ENCODE assay signal across 32 cellular contexts in genomic region chr17:51087072-51087757, GRCh38. TPM values are rescaled to one million over a fixed set of nuclear protein-coding genes. Genes with fewer than 3 reads are reported as not detected.
DNase-seq lines count a peak whose midpoint lies in the region; ATAC-seq and TF ChIP-seq lines count a peak whose summit lies in the region.
"Had no signal": no experiment of that assay in that cellular context is flagged by ENCODE, and none has a peak within 500 bp of the region (broad histone marks: within the 10 kb centered on the region; RNA-seq: fewer than 3 reads in every experiment).

No MANE protein-coding gene starts in this region.

- DNase-seq in CD14-positive monocyte (ENCODE audit: low spot score) (no peak), HFFc6 (no peak), adipocyte (ENCODE audit: low read depth) (peak; percentile 7), iris pigment epithelial cell (ENCODE audit: low read depth) (peak; percentile 31), middle frontal gyrus (ENCODE audit: extremely low spot score, low spot score) (no peak), DMS53 (lab: John Stamatoyannopoulos, UW) (no peak), T-cell (no peak), dermis blood vessel endothelial cell (no peak)
- DNase-seq: ACHN; activated CD4-positive, alpha-beta T cell treated with anti-CD3 and anti-CD28 coated beads, Interleukin-2, amount 10 ng/mL, durations not matched to agents 7 days and 5 days; activated CD8-positive, alpha-beta memory T cell treated with anti-CD3 and anti-CD28 coated beads, Interleukin-2, amount 10 ng/mL, durations not matched to agents 7 days and 5 days; activated naive CD4-positive, alpha-beta T cell treated with anti-CD3 and anti-CD28 coated beads for 36 hours; amygdala; cortex of kidney; HCEC 1CT; islet precursor cell; left ventricle myocardium inferior; MM.1S; naive thymus-derived CD8-positive, alpha-beta T cell; NCI-H1436; NCI-H446; NCI-H82; SHP77; small intestine; stimulated activated CD4-positive, alpha-beta T cell treated with anti-CD3 and anti-CD28 coated beads, Interleukin-1b, Interleukin-23, amount 100 ng/mL, for 48 hours; stimulated activated CD8-positive, alpha-beta memory T cell treated with anti-CD3 and anti-CD28 coated beads, Interleukin-4, amount 100 ng/mL, for 48 hours; stomach; T1000; WERI-Rb-1 had no signal

- peaks cover 41% of the 10 kb centered on the region for H3K4me1 ChIP-seq in adipocyte (ENCODE audit: control insufficient read depth, insufficient read depth, low read length)

- no peaks in the 10 kb centered on the region for H3K9me3 Mint-ChIP-seq in CD14-positive monocyte
- no peaks in the 10 kb centered on the region for H3K9me3 Mint-ChIP-seq in HFFc6
- H3K9me3 Mint-ChIP-seq in T-cell, result no peaks in the 10 kb centered on the region
- H3K9me3 Mint-ChIP-seq: activated CD4-positive, alpha-beta T cell treated with anti-CD3 and anti-CD28 coated beads, Interleukin-2, amount 10 ng/mL, durations not matched to agents 7 days and 5 days; activated naive CD4-positive, alpha-beta T cell treated with anti-CD3 and anti-CD28 coated beads for 36 hours; mesothelial cell of epicardium; naive thymus-derived CD8-positive, alpha-beta T cell had no signal

- H3K27ac Mint-ChIP-seq in CD14-positive monocyte, result peak overlapping the region in 4 of 7 donors; percentile 20 to 70 (median 26)
- peak overlapping the region; percentile 70; the same call in 1 of the 2 replicates for H3K27ac Mint-ChIP-seq in HFFc6
- no peak overlapping the region for H3K27ac Mint-ChIP-seq in T-cell
- H3K27ac Mint-ChIP-seq: activated CD4-positive, alpha-beta T cell treated with anti-CD3 and anti-CD28 coated beads, Interleukin-2, amount 10 ng/mL, durations not matched to agents 7 days and 5 days; activated CD8-positive, alpha-beta memory T cell treated with anti-CD3 and anti-CD28 coated beads, Interleukin-2, amount 10 ng/mL, durations not matched to agents 7 days and 5 days; activated naive CD4-positive, alpha-beta T cell treated with anti-CD3 and anti-CD28 coated beads for 36 hours; mesothelial cell of epicardium; naive thymus-derived CD8-positive, alpha-beta T cell had no signal

- no peaks in the 10 kb centered on the region for H3K27me3 ChIP-seq in adipocyte (replicated peaks; ENCODE audit: control insufficient read depth, insufficient read depth, low read length)
- H3K27me3 ChIP-seq: stomach, tibial nerve had no signal

- H3K4me1 Mint-ChIP-seq in CD14-positive monocyte (peaks cover 30% of the 10 kb centered on the region), HFFc6 (ENCODE audit: low read depth) (peaks cover 51% of the 10 kb centered on the region), T-cell (peaks cover 16 to 36% (median 26%) of the 10 kb centered on the region in 3 donors)

- no peak for ATAC-seq in T-cell (replicated peaks in 1 of 4)
- ATAC-seq: activated CD8-positive, alpha-beta memory T cell treated with anti-CD3 and anti-CD28 coated beads, Interleukin-2, amount 10 ng/mL, durations not matched to agents 7 days and 5 days; K562; naive thymus-derived CD8-positive, alpha-beta T cell had no signal

- H3K36me3 ChIP-seq in adipocyte (ENCODE audit: control insufficient read depth, insufficient read depth, low read length, severe bottlenecking), result no peaks in the 10 kb centered on the region
- H3K36me3 ChIP-seq: left ventricle myocardium inferior, stomach, tibial nerve had no signal

- CTCF ChIA-PET in T-cell (lab: Charles Lee), result no interaction called here

- intact Hi-C loops in CD14-positive monocyte (cut with micrococcal nuclease), result loop anchor here (5.0 kb wide), 1 partner anchor 35 kb away; the partner anchor contains the start of gene SPAG9 (in 2 of the 2)

- no peaks in the 10 kb centered on the region for H3K9me3 ChIP-seq in adipocyte (ENCODE audit: control insufficient read depth, low read length)
- H3K9me3 ChIP-seq: left ventricle myocardium inferior, stomach, tibial nerve had no signal

- POLR2A ChIA-PET in T-cell (lab: Charles Lee), result interaction anchor here in 1 of 2 donors (0.6 kb wide), 1 partner anchor 89 kb away, joined by 7 read pairs; no protein-coding TSS in a partner anchor

- H3K36me3 Mint-ChIP-seq in CD14-positive monocyte (peaks cover 4 to 16% of the 10 kb centered on the region in 2 donors), HFFc6 (ENCODE audit: low read depth) (peaks cover 11% of the 10 kb centered on the region; the same call in 1 of the 2 replicates), T-cell (no peaks in the 10 kb centered on the region)
- H3K36me3 Mint-ChIP-seq: mesothelial cell of epicardium had no signal

- no peak overlapping the region for H3K4me3 ChIP-seq in adipocyte (ENCODE audit: low read length)
- H3K4me3 ChIP-seq: K562, left ventricle myocardium inferior, stomach, tibial nerve had no signal

- peaks cover 0 to 2% (median 0%) of the 10 kb centered on the region in 3 donors for H3K27me3 Mint-ChIP-seq in CD14-positive monocyte (ENCODE audit: low read depth in 3 of 3)
- no peaks in the 10 kb centered on the region; the same call in 1 of the 2 replicates for H3K27me3 Mint-ChIP-seq in HFFc6 (ENCODE audit: insufficient read depth)
- no peaks in the 10 kb centered on the region for H3K27me3 Mint-ChIP-seq in T-cell
- H3K27me3 Mint-ChIP-seq: activated CD4-positive, alpha-beta T cell treated with anti-CD3 and anti-CD28 coated beads, Interleukin-2, amount 10 ng/mL, durations not matched to agents 7 days and 5 days; activated CD8-positive, alpha-beta memory T cell treated with anti-CD3 and anti-CD28 coated beads, Interleukin-2, amount 10 ng/mL, durations not matched to agents 7 days and 5 days; naive thymus-derived CD8-positive, alpha-beta T cell had no signal

- H3K9ac ChIP-seq in adipocyte (ENCODE audit: low read length), result no peak overlapping the region

- H3K4me3 Mint-ChIP-seq in CD14-positive monocyte, result no peak overlapping the region
- no peak overlapping the region for H3K4me3 Mint-ChIP-seq in HFFc6
- no peak overlapping the region for H3K4me3 Mint-ChIP-seq in T-cell
- H3K4me3 Mint-ChIP-seq: activated CD4-positive, alpha-beta T cell treated with anti-CD3 and anti-CD28 coated beads, Interleukin-2, amount 10 ng/mL, durations not matched to agents 7 days and 5 days; activated CD8-positive, alpha-beta memory T cell treated with anti-CD3 and anti-CD28 coated beads, Interleukin-2, amount 10 ng/mL, durations not matched to agents 7 days and 5 days; activated naive CD4-positive, alpha-beta T cell treated with anti-CD3 and anti-CD28 coated beads for 36 hours; mesothelial cell of epicardium; naive thymus-derived CD8-positive, alpha-beta T cell had no signal

- no peak for TF ChIP-seq CTCF in CD14-positive monocyte (IDR thresholded peaks at IDR 0.05)
- TF ChIP-seq CTCF in HFFc6 (IDR thresholded peaks at IDR 0.05), result no peak

RNA-seq across cellular contexts. Expression of gene SPAG9, which starts 33.5 kb away (rescaled TPM):
- 1 to 10 TPM; 4.9 to 8.5 TPM for polyA plus RNA-seq in CD14-positive monocyte
- 10 to 100 TPM; 54.3 to 78.1 (median 61.3) TPM for total RNA-seq in HFFc6 (2021; fragmentation: NEBNext Ultra II Directional; extraction: Animal tissue kit (Norgen Biotek cat#: 25700))
- 10 to 100 TPM; 48.9 to 61.8 (median 51.9) TPM for total RNA-seq in T-cell
- total RNA-seq in dermis blood vessel endothelial cell, result 121 and 122 TPM in 2 replicates

Comparison
In these comparisons a context has a peak if more than half of its experiments do, and no peak if none do; other contexts are left out.
1. DNase-seq: peak in adipocyte (single experiment) and iris pigment epithelial cell (single experiment); none in CD14-positive monocyte (single experiment), HFFc6 (single experiment), middle frontal gyrus (single experiment), DMS53 (single experiment), T-cell (0 of 34) and dermis blood vessel endothelial cell (single experiment).
2. H3K27ac Mint-ChIP-seq: peak in CD14-positive monocyte (4 of 7) and HFFc6 (single experiment); none in T-cell (0 of 2).